8 cellular contexts compared by ENCODE assay signal in the genomic region with DNA sequence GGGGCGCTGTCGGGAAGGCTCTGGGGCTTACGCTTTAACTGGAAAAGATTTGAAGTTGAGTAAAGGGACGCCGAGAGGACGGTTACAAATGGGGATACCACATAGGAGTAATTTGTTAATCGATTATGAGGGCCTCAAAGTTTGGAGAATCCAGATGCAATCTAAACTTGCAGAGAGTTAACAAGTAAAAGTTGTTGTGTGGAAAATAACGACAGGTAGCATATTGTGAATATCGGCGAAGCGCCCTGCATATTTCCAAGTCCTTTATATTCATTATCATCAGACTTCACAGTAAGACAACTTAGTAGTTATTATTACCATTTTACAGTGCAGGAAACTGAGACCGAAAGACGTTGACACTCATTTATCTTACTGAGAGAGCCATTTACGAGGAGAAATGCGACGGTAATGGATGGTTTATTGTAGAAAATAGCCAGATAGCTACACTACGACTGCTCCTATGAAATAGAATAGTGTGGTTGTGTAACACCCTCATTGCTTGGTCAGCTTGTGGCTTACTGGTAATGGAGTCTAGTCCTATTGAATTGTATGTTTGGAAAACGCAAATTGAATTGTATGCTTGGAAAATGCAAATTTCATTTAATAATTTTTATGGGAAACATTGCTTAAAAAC.
DNase-seq lines count a peak whose midpoint lies in the region; TF ChIP-seq lines count a peak whose summit lies in the region.

No MANE protein-coding gene starts in this region.

- H3K27ac Mint-ChIP-seq in activated naive CD4-positive, alpha-beta T cell treated with anti-CD3 and anti-CD28 coated beads, Interleukin-2, amount 50 U/mL, for 24 hours = peak overlapping the region; percentile 91

- H3K27me3 Mint-ChIP-seq in activated naive CD4-positive, alpha-beta T cell treated with anti-CD3 and anti-CD28 coated beads, Interleukin-2, amount 50 U/mL, for 24 hours = peaks cover 15% of the 10 kb centered on the region

- no peak for DNase-seq in activated naive CD4-positive, alpha-beta T cell (lab: John Stamatoyannopoulos, UW)
- DNase-seq in fibroblast of mammary gland (ENCODE audit: low read depth) (peak; percentile 56), pons (ENCODE audit: low spot score) (peak; percentile 34), middle frontal gyrus (ENCODE audit: extremely low spot score, low spot score) (no peak), nucleus accumbens (lab: John Stamatoyannopoulos, UW) (no peak), COLO829 (ENCODE audit: low spot score) (no peak)

- H3K27ac ChIP-seq in SU-DHL-6 (ENCODE audit: low read depth, low read length) = peak overlapping the region; percentile 70

- H3K4me3 ChIP-seq in SU-DHL-6 (ENCODE audit: insufficient read depth, low read length, poor library complexity, severe bottlenecking) (peak overlapping the region; percentile 74), fibroblast of mammary gland (ENCODE audit: control insufficient read depth, low read depth, low read length) (peak overlapping the region; percentile 74)

- H3K9me3 Mint-ChIP-seq in activated naive CD4-positive, alpha-beta T cell treated with anti-CD3 and anti-CD28 coated beads, Interleukin-2, amount 50 U/mL, for 24 hours = no peaks in the 10 kb centered on the region

- peak overlapping the region; percentile 97 for H2AFZ ChIP-seq in SU-DHL-6 (ENCODE audit: low read depth, low read length, severe bottlenecking)

- no peak for TF ChIP-seq CTCF in SU-DHL-6 (IDR thresholded peaks at IDR 0.05; ENCODE audit: insufficient read depth, low read length, poor library complexity, severe bottlenecking)
- TF ChIP-seq CTCF in fibroblast of mammary gland (conservative IDR thresholded peaks at IDR 0.05; ENCODE audit: control insufficient read depth, insufficient read depth, low read depth, low read length) = no peak

- no peaks in the 10 kb centered on the region for H3K9me2 ChIP-seq in SU-DHL-6 (replicated peaks; ENCODE audit: insufficient read depth, low read length)

- H3K79me2 ChIP-seq in SU-DHL-6 (ENCODE audit: insufficient read depth, low read length) = peaks cover 57% of the 10 kb centered on the region

- peak overlapping the region; percentile 84 for H3K9ac ChIP-seq in SU-DHL-6 (ENCODE audit: low read length)

- no peaks in the 10 kb centered on the region for H3K36me3 ChIP-seq in SU-DHL-6 (ENCODE audit: low read length)

- no peaks in the 10 kb centered on the region for H3K27me3 ChIP-seq in SU-DHL-6 (ENCODE audit: low read length)

- no peaks in the 10 kb centered on the region for H3K9me3 ChIP-seq in SU-DHL-6 (ENCODE audit: insufficient read depth, low read length)

- peak overlapping the region; percentile 95 for H3K4me2 ChIP-seq in SU-DHL-6 (ENCODE audit: low read depth, low read length, poor library complexity, severe bottlenecking)

- peaks cover 61% of the 10 kb centered on the region for H3K4me1 Mint-ChIP-seq in activated naive CD4-positive, alpha-beta T cell treated with anti-CD3 and anti-CD28 coated beads, Interleukin-2, amount 50 U/mL, for 24 hours

- H3K36me3 Mint-ChIP-seq in activated naive CD4-positive, alpha-beta T cell treated with anti-CD3 and anti-CD28 coated beads, Interleukin-2, amount 50 U/mL, for 24 hours = no peaks in the 10 kb centered on the region

- no peaks in the 10 kb centered on the region for H3F3A ChIP-seq in SU-DHL-6 (ENCODE audit: insufficient read depth)

- peak overlapping the region; percentile 91 for H3K4me3 Mint-ChIP-seq in activated naive CD4-positive, alpha-beta T cell treated with anti-CD3 and anti-CD28 coated beads, Interleukin-2, amount 50 U/mL, for 24 hours

- peaks cover 3% of the 10 kb centered on the region; the same call in 1 of the 2 replicates for H4K20me1 ChIP-seq in SU-DHL-6 (ENCODE audit: low read depth, low read length)

Comparison
In these comparisons a context has a peak if more than half of its experiments do, and no peak if none do; other contexts are left out.
1. DNase-seq: peak in fibroblast of mammary gland (single experiment) and pons (single experiment); none in activated naive CD4-positive, alpha-beta T cell (0 of 4), middle frontal gyrus (single experiment), nucleus accumbens (0 of 56) and COLO829 (single experiment).